Comparison of ENCODE assay signal across 2 cellular contexts in genomic region chr4:2397596-2398379, GRCh38.
TF ChIP-seq lines count a peak whose summit lies in the region.

No MANE protein-coding gene starts in this region.

TF ChIP-seq in IMR-90, 13 proteins besides CTCF, POLR2A, EP300 and RAD21:
- TF ChIP-seq, protein P1, sequence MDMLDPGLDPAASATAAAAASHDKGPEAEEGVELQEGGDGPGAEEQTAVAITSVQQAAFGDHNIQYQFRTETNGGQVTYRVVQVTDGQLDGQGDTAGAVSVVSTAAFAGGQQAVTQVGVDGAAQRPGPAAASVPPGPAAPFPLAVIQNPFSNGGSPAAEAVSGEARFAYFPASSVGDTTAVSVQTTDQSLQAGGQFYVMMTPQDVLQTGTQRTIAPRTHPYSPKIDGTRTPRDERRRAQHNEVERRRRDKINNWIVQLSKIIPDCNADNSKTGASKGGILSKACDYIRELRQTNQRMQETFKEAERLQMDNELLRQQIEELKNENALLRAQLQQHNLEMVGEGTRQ (IDR thresholded peaks at IDR 0.05; ENCODE audit: low read depth, low read length): no peak
- no peak for TF ChIP-seq BHLHE40 (IDR thresholded peaks at IDR 0.05; ENCODE audit: low read depth, low read length)
- no peak for TF ChIP-seq RCOR1 (IDR thresholded peaks at IDR 0.05; ENCODE audit: insufficient replicate concordance, low read length)
- TF ChIP-seq RFX5 (IDR thresholded peaks at IDR 0.05; ENCODE audit: low read depth, low read length): no peak
- TF ChIP-seq CEBPB (IDR thresholded peaks at IDR 0.05; ENCODE audit: low read depth, low read length): no peak
- TF ChIP-seq FOS (IDR thresholded peaks at IDR 0.05; ENCODE audit: low read depth, low read length): no peak
- no peak for TF ChIP-seq CHD1 (IDR thresholded peaks at IDR 0.05; ENCODE audit: low read depth, low read length)
- no peak for TF ChIP-seq MXI1 (IDR thresholded peaks at IDR 0.05; ENCODE audit: borderline replicate concordance, low read depth, low read length)
- TF ChIP-seq, protein P2, sequence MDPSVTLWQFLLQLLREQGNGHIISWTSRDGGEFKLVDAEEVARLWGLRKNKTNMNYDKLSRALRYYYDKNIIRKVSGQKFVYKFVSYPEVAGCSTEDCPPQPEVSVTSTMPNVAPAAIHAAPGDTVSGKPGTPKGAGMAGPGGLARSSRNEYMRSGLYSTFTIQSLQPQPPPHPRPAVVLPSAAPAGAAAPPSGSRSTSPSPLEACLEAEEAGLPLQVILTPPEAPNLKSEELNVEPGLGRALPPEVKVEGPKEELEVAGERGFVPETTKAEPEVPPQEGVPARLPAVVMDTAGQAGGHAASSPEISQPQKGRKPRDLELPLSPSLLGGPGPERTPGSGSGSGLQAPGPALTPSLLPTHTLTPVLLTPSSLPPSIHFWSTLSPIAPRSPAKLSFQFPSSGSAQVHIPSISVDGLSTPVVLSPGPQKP (IDR thresholded peaks at IDR 0.05; ENCODE audit: borderline replicate concordance, low read depth, low read length): no peak
- no peak for TF ChIP-seq SMC3 (IDR thresholded peaks at IDR 0.05; ENCODE audit: low read depth, low read length)
- no peak for TF ChIP-seq NFE2L2 (IDR thresholded peaks at IDR 0.05; ENCODE audit: low read depth, low read length)
- no peak for TF ChIP-seq MAZ (IDR thresholded peaks at IDR 0.05; ENCODE audit: borderline replicate concordance, low read depth, low read length)
- no peak for TF ChIP-seq MAFK (IDR thresholded peaks at IDR 0.05; ENCODE audit: low read depth, low read length)

TF ChIP-seq in WTC11, 78 proteins besides CTCF, POLR2A, EP300 and RAD21 (continues in another document):
- TF ChIP-seq IRF1 (CRISPR knock-in tag; IDR thresholded peaks at IDR 0.05): no peak
- no peak for TF ChIP-seq USF1 (CRISPR knock-in tag; IDR thresholded peaks at IDR 0.05)
- TF ChIP-seq ZNF512 (CRISPR knock-in tag; IDR thresholded peaks at IDR 0.05; ENCODE audit: borderline replicate concordance): no peak
- TF ChIP-seq, protein P1 (CRISPR knock-in tag; IDR thresholded peaks at IDR 0.05): no peak
- no peak for TF ChIP-seq ZMAT4 (CRISPR knock-in tag; IDR thresholded peaks at IDR 0.05)
- TF ChIP-seq NR2C2 (CRISPR knock-in tag; IDR thresholded peaks at IDR 0.05): no peak
- no peak for TF ChIP-seq SMAD3 (CRISPR knock-in tag; IDR thresholded peaks at IDR 0.05; ENCODE audit: borderline replicate concordance)
- no peak for TF ChIP-seq ZNF532 (CRISPR knock-in tag; IDR thresholded peaks at IDR 0.05; ENCODE audit: borderline replicate concordance)
- TF ChIP-seq, protein P3, sequence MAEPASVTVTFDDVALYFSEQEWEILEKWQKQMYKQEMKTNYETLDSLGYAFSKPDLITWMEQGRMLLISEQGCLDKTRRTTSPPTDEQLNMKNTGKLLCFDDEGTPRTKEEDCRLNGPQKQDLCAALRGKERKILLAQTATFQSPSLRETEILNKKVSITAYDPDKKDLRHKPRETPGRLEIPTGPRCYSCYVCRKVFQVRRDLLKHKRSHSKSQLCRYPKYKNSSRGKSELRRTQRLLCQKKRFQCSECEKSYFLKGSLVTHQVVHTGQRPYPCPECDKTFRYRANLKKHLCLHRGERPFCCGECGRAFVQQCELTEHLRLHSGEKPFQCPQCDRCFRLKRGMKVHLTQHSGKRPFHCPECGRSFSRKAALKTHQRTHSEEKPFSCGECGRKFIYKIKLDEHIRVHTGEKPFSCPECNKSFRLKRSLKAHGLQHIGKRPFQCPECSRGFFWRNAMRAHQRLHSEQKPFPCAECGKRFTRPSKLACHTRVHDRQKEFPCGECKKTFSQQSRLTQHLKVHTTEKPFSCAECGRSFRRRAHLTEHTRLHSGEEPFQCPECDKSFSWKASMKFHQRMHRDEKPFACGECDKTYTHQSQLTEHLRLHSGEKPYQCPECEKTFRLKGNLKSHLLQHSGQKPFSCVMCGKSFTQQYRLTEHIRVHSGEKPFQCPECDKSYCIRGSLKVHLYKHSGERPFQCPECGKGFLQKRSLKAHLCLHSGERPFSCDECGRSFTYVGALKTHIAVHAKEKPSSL (CRISPR knock-in tag; conservative IDR thresholded peaks at IDR 0.05): no peak
- TF ChIP-seq EMX1 (CRISPR knock-in tag; IDR thresholded peaks at IDR 0.05): no peak
- no peak for TF ChIP-seq ZNF263 (CRISPR knock-in tag; IDR thresholded peaks at IDR 0.05; ENCODE audit: low read depth)
- TF ChIP-seq MXD4 (CRISPR knock-in tag; IDR thresholded peaks at IDR 0.05; ENCODE audit: borderline replicate concordance): no peak
- no peak for TF ChIP-seq CREB1 (CRISPR knock-in tag; IDR thresholded peaks at IDR 0.05)
- TF ChIP-seq ZNF396 (CRISPR knock-in tag; IDR thresholded peaks at IDR 0.05; ENCODE audit: borderline replicate concordance): no peak
- TF ChIP-seq PRDM15 (CRISPR knock-in tag; IDR thresholded peaks at IDR 0.05): no peak
- no peak for TF ChIP-seq FOXP4 (CRISPR knock-in tag; IDR thresholded peaks at IDR 0.05)
- no peak for TF ChIP-seq STAT6 (CRISPR knock-in tag; conservative IDR thresholded peaks at IDR 0.05; ENCODE audit: low read depth)
